Comparison of ENCODE assay signal across 24 cellular contexts in genomic region chr12:94594443-94594825, GRCh38. TPM values are rescaled to one million over a fixed set of nuclear protein-coding genes. Genes with fewer than 3 reads are reported as not detected.
DNase-seq lines count a peak whose midpoint lies in the region; TF ChIP-seq lines count a peak whose summit lies in the region.
"Had no signal": no experiment of that assay in that cellular context is flagged by ENCODE, and none has a peak within 500 bp of the region (broad histone marks: within the 10 kb centered on the region; RNA-seq: fewer than 3 reads in every experiment).

No MANE protein-coding gene starts in this region.

- no peaks in the 10 kb centered on the region for H3K36me3 ChIP-seq in esophagus muscularis mucosa
- peaks cover 0 to 4% (median 0%) of the 10 kb centered on the region in 6 donors for H3K36me3 ChIP-seq in spleen
- H3K36me3 ChIP-seq: cardiac muscle cell, pancreas had no signal

- intact Hi-C loops in esophagus muscularis mucosa (cut with DNase I) (no loop called here), spleen (cut with DNase I; ENCODE audit: low total_unique reads) (no loop called here)

- TF ChIP-seq CTCF in esophagus muscularis mucosa (IDR thresholded peaks at IDR 0.05) (no peak), spleen (IDR thresholded peaks at IDR 0.05 in 8 of 11, conservative IDR thresholded peaks at IDR 0.05 in 3 of 11) (no peak)

- H3K4me3 ChIP-seq in esophagus muscularis mucosa (no peak overlapping the region), spleen (no peak overlapping the region)
- H3K4me3 ChIP-seq: cardiac muscle cell, GM23338, pancreas, testis had no signal

- no peaks in the 10 kb centered on the region for H3K9me3 ChIP-seq in esophagus muscularis mucosa
- H3K9me3 ChIP-seq in spleen, result no peaks in the 10 kb centered on the region
- H3K9me3 ChIP-seq: pancreas, testis had no signal

- 59% methylated on average over 3 of the region's 3 CpGs for WGBS in esophagus muscularis mucosa
- WGBS in spleen, 5 donors, result 54 to 69% (median 61%) methylated on average over 3 of the region's 3 CpGs

- TF ChIP-seq POLR2A in esophagus muscularis mucosa (IDR thresholded peaks at IDR 0.05; ENCODE audit: low read depth), result no peak
- TF ChIP-seq POLR2A in spleen (IDR thresholded peaks at IDR 0.05), result no peak

- DNase-seq in Daoy (ENCODE audit: low read depth) (peak; percentile 41), HT1080 (ENCODE audit: low read depth) (peak; percentile 72), esophagus muscularis mucosa (ENCODE audit: extremely low spot score) (no peak), spleen (no peak), NCI-H2029 treated with DMSO at 0.1 percent for 48 hours (lab: John Stamatoyannopoulos, UW) (no peak), NCI-H2029 (lab: John Stamatoyannopoulos, UW) (no peak)
- DNase-seq in central memory CD4-positive, alpha-beta T cell, result no peak
- DNase-seq: activated B cell treated with CpG ODN at 0.5 μM for 24 hours; activated naive CD4-positive, alpha-beta T cell treated with anti-CD3 and anti-CD28 coated beads, Interleukin-2, amount 50 U/mL, for 16 hours; anterior cingulate cortex; CD4-positive, alpha-beta T cell; GDM1; head of caudate nucleus; Kasumi-1; midbrain; natural killer cell; NCI-H1694; pancreas; stimulated activated CD4-positive, alpha-beta T cell treated with anti-CD3 and anti-CD28 coated beads, Interleukin-4, amount 100 ng/mL, for 1 hour; stimulated activated naive B cell treated with anti-CD40 and anti-IgM and Interleukin-4, amounts not matched to agents 10 μg/mL and 1 μg/mL and 100 μg/mL, for 72 hours; T-helper 9 cell; testis had no signal

- H3K27me3 ChIP-seq in esophagus muscularis mucosa, result no peaks in the 10 kb centered on the region
- H3K27me3 ChIP-seq in spleen (replicated peaks in 1 of 7), result no peaks in the 10 kb centered on the region
- H3K27me3 ChIP-seq: cardiac muscle cell, pancreas, testis had no signal

- no peak for TF ChIP-seq EP300 in esophagus muscularis mucosa (IDR thresholded peaks at IDR 0.05)

- H3K27ac ChIP-seq in esophagus muscularis mucosa (replicated peaks in 1 of 4) (peak overlapping the region; percentile 14 to 55 (median 40)), spleen (peak overlapping the region in 5 of 8 donors; percentile 21 to 67 (median 47))
- H3K27ac ChIP-seq: cardiac muscle cell, pancreas had no signal

- H3K4me1 ChIP-seq in esophagus muscularis mucosa (peaks cover 15 to 74% (median 61%) of the 10 kb centered on the region in 4 donors), spleen (peaks cover 0 to 41% (median 13%) of the 10 kb centered on the region in 6 donors)
- H3K4me1 ChIP-seq: pancreas, testis had no signal

RNA-seq across cellular contexts. Expression of gene TMCC3, which starts 55.9 kb away (rescaled TPM):
- 0.80 and 1.5 TPM in 2 replicates for total RNA-seq in Daoy (2014; rRNA removed; shearing (Covaris generic))
- 5.2 TPM in 2 replicates for total RNA-seq in HT1080 (2014; rRNA removed; shearing (Covaris generic))
- 6.1 and 7.9 TPM in 2 replicates for polyA plus RNA-seq in HT1080 (2015; cell fraction: cytosol; rRNA removed)
- polyA plus RNA-seq in HT1080 (2015; cell fraction: nucleus; rRNA removed), result 5.7 and 5.8 TPM in 2 replicates
- total RNA-seq in esophagus muscularis mucosa, result 10 to 100 TPM; 17.0 to 30.5 (median 19.5) TPM
- 10 to 100 TPM; 23.7 to 41.3 (median 29.4) TPM for total RNA-seq in spleen
- 1 to 10 TPM; 2.9 to 5.4 (median 3.2) TPM for polyA plus RNA-seq in spleen

Comparison
In these comparisons a context has a peak if more than half of its experiments do, and no peak if none do; other contexts are left out.
1. DNase-seq: peak in Daoy (single experiment) and HT1080 (single experiment); none in esophagus muscularis mucosa (single experiment), spleen (single experiment), central memory CD4-positive, alpha-beta T cell (single experiment), NCI-H2029 treated with DMSO at 0.1 percent for 48 hours (single experiment) and NCI-H2029 (single experiment).